In the genomic region with DNA sequence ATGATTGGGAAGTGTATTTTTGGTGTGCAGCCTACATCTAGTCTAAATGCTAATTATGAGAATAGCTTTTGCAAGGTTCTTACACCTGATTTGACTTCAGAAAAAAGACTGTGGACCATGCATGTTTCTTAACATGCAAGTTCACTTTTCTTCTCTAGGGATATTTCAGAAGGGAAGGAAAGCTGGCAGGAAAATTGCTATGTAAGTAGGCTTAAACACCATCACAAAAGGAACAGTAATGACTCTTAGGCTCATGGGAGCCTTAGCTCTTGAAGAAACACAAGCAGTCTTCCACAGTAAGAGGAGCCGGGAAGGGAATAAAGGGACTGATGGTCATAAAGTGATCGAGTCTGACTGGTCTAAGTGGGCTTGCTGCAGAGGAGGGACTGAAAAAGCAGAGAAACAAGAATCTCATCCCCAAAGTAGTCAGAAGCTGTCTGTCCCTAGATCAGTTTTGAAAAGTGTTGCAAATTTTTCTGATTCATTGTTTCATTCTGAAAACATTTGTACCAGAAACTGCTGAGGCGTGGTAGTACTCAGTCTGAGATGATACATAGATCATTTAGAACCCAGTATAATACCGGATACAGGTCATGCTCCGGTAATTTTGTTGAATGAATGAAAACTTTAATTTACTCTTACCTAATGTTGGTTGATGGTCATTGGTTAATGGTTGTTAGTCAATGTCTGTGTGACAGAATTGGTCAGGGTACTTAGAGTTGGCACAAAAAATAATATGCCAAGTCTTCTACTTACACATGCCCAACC, we compare ENCODE assay signal across 14 cellular contexts. TPM values are rescaled to one million over a fixed set of nuclear protein-coding genes. Genes with fewer than 3 reads are reported as not detected.
DNase-seq lines count a peak whose midpoint lies in the region; ATAC-seq, FAIRE-seq and TF ChIP-seq lines count a peak whose summit lies in the region.
"Had no signal": no experiment of that assay in that cellular context is flagged by ENCODE, and none has a peak within 500 bp of the region (broad histone marks: within the 10 kb centered on the region; RNA-seq: fewer than 3 reads in every experiment).

No MANE protein-coding gene starts in this region.

- H3K36me3 ChIP-seq in ascending aorta = peaks cover 0 to 4% of the 10 kb centered on the region in 2 donors
- H3K36me3 ChIP-seq: uterus had no signal

- no peak for TF ChIP-seq CTCF in ascending aorta (IDR thresholded peaks at IDR 0.05)

- no peaks in the 10 kb centered on the region for H3K4me1 ChIP-seq in ascending aorta
- H3K4me1 ChIP-seq: uterus had no signal

- H3K27ac ChIP-seq in ascending aorta = no peak overlapping the region
- H3K27ac ChIP-seq: heart right ventricle, uterus had no signal

- no peaks in the 10 kb centered on the region for H3K9me3 ChIP-seq in ascending aorta
- H3K9me3 ChIP-seq: heart right ventricle, uterus had no signal

- ATAC-seq in GM19438 (IDR thresholded peaks at IDR 0.05; ENCODE audit: low read depth, unreplicated experiment) = peak; percentile 66
- ATAC-seq in HG02973 (IDR thresholded peaks at IDR 0.05; ENCODE audit: unreplicated experiment) = peak; percentile 53
- no peak for ATAC-seq in activated CD4-positive, CD25-positive, alpha-beta regulatory T cell treated with anti-CD3 and anti-CD28 coated beads, Interleukin-2, amount 50 U/mL, for 24 hours
- no peak for ATAC-seq in left colon
- ATAC-seq: heart right ventricle, T-cell had no signal

- intact Hi-C loops in ascending aorta (cut with DNase I) (no loop called here), left colon (cut with DNase I, micrococcal nuclease) (loop anchor here in 1 of 2 donors (10.0 kb wide), 1 partner anchor 47 kb away; no protein-coding TSS in a partner anchor)

- no peak for FAIRE-seq in GM12891 (lab: Jason Lieb, UNC)

- DNase-seq in GM12891 (ENCODE audit: insufficient read length, low spot score) (no peak), NCI-H2227 (lab: John Stamatoyannopoulos, UW; ENCODE audit: unreplicated experiment) (peak; percentile 52), ascending aorta (ENCODE audit: low spot score in 2 of 2) (no peak), left colon (no peak), OCI-M2 (lab: John Stamatoyannopoulos, UW; ENCODE audit: unreplicated experiment) (no peak)
- DNase-seq: activated CD8-positive, alpha-beta memory T cell treated with anti-CD3 and anti-CD28 coated beads for 24 hours; anterior cingulate cortex; effector CD8-positive, alpha-beta T cell; heart right ventricle; T-cell; uterus had no signal

- no peak for TF ChIP-seq POLR2A in GM12891 (IDR thresholded peaks at IDR 0.05; ENCODE audit: low read depth, low read length)

- no peaks in the 10 kb centered on the region for H3K27me3 ChIP-seq in ascending aorta
- H3K27me3 ChIP-seq: heart right ventricle, uterus had no signal

- H3K4me3 ChIP-seq in ascending aorta = no peak overlapping the region
- H3K4me3 ChIP-seq: heart right ventricle, uterus had no signal

TF ChIP-seq in GM12891, 5 proteins besides CTCF, POLR2A, EP300 and RAD21:
- TF ChIP-seq SPI1 (IDR thresholded peaks at IDR 0.05; ENCODE audit: low read depth, low read length) = no peak
- TF ChIP-seq PAX5 (IDR thresholded peaks at IDR 0.05; ENCODE audit: insufficient read depth, low read length, severe bottlenecking) = peak; percentile 52

RNA-seq across cellular contexts. Expression of a gene that starts 40.9 kb away (rescaled TPM):
- 18.7 TPM for polyA plus RNA-seq in GM12891 (2012; ENCODE audit: low read depth, missing spikeins)
- total RNA-seq in ascending aorta = 2.4 TPM
- total RNA-seq in left colon = 10 to 100 TPM; 17.7 to 21.1 TPM

Comparison
In these comparisons a context has a peak if more than half of its experiments do, and no peak if none do; other contexts are left out.
1. ATAC-seq: peak in GM19438 (single experiment) and HG02973 (single experiment); none in activated CD4-positive, CD25-positive, alpha-beta regulatory T cell treated with anti-CD3 and anti-CD28 coated beads, Interleukin-2, amount 50 U/mL, for 24 hours (0 of 2) and left colon (single experiment).